9 cellular contexts compared by ENCODE assay signal in genomic region chr14:94001501-94002396, GRCh38. TPM values are rescaled to one million over a fixed set of nuclear protein-coding genes. Genes with fewer than 3 reads are reported as not detected.
DNase-seq lines count a peak whose midpoint lies in the region; ATAC-seq and TF ChIP-seq lines count a peak whose summit lies in the region.
"Had no signal": no experiment of that assay in that cellular context is flagged by ENCODE, and none has a peak within 500 bp of the region (broad histone marks: within the 10 kb centered on the region; RNA-seq: fewer than 3 reads in every experiment).

No MANE protein-coding gene starts in this region.

- peaks cover 7% of the 10 kb centered on the region for H3K4me1 Mint-ChIP-seq in neural crest cell

- DNase-seq in AG08395 (ENCODE audit: low spot score) (peak; percentile 85), HT-29 (ENCODE audit: low spot score) (peak; percentile 57), fibroblast of lung (ENCODE audit: low read depth in 2 of 2) (peak; percentile 49 to 71), neural crest cell (ENCODE audit: low read depth, low spot score) (peak; percentile 64)
- DNase-seq in activated T-cell treated with anti-CD3 and anti-CD28 coated beads, Interleukin-2, amount 50 U/mL, for 1 hour: peak; percentile 66

- H3K27ac ChIP-seq in OCI-LY3 (ENCODE audit: low read length) (no peak overlapping the region), fibroblast of lung (ENCODE audit: insufficient read depth, low read length) (no peak overlapping the region), stomach smooth muscle (ENCODE audit: low read length) (no peak overlapping the region)

- no peaks in the 10 kb centered on the region for H3K9me3 Mint-ChIP-seq in neural crest cell

- H3K27ac Mint-ChIP-seq in neural crest cell (ENCODE audit: unreplicated experiment): no peak overlapping the region

- H3K9me3 ChIP-seq in OCI-LY3 (ENCODE audit: insufficient read depth, low read length) (no peaks in the 10 kb centered on the region), fibroblast of lung (ENCODE audit: control insufficient read depth, insufficient read depth, low read depth, low read length) (no peaks in the 10 kb centered on the region), stomach smooth muscle (ENCODE audit: control insufficient read depth in 2 of 2, low read length in 2 of 2) (no peaks in the 10 kb centered on the region)

- no peak overlapping the region for H3K4me3 Mint-ChIP-seq in neural crest cell

- peak overlapping the region; percentile 89 for H3K4me2 ChIP-seq in OCI-LY3 (ENCODE audit: low read length)
- no peak overlapping the region for H3K4me2 ChIP-seq in fibroblast of lung (ENCODE audit: extremely low read depth, insufficient read depth, low read length)

- H3K27me3 ChIP-seq in OCI-LY3 (ENCODE audit: low read depth, low read length) (0 out of 2 replicates have a peak, but pooled peaks cover 13% of the 10 kb centered on the region), fibroblast of lung (ENCODE audit: control insufficient read depth, insufficient read depth, low read length) (peaks cover 7% of the 10 kb centered on the region), stomach smooth muscle (ENCODE audit: control insufficient read depth in 1 of 2, insufficient read depth in 2 of 2, low read length in 2 of 2) (no peaks in the 10 kb centered on the region)

- H3K4me1 ChIP-seq in OCI-LY3 (ENCODE audit: low read length): peaks cover 22% of the 10 kb centered on the region
- no peaks in the 10 kb centered on the region for H3K4me1 ChIP-seq in fibroblast of lung (ENCODE audit: control insufficient read depth, extremely low read depth, insufficient read depth, low read length)
- peaks cover 29% of the 10 kb centered on the region for H3K4me1 ChIP-seq in stomach smooth muscle (ENCODE audit: control insufficient read depth, insufficient read depth, low read length)

- no peaks in the 10 kb centered on the region for H3K36me3 Mint-ChIP-seq in neural crest cell (ENCODE audit: low read depth)

- H3K4me3 ChIP-seq in OCI-LY3 (ENCODE audit: low read length): peak overlapping the region; percentile 57
- H3K4me3 ChIP-seq in fibroblast of lung (replicated peaks in 1 of 4; ENCODE audit: control extremely low read depth in 1 of 4, insufficient read depth in 1 of 4, low read depth in 3 of 4, low read length in 4 of 4): no peak overlapping the region
- peak overlapping the region; percentile 21 to 58 for H3K4me3 ChIP-seq in stomach smooth muscle (ENCODE audit: low read length in 2 of 2)

- H4K20me1 ChIP-seq in OCI-LY3 (ENCODE audit: insufficient read depth, low read length) (no peaks in the 10 kb centered on the region), fibroblast of lung (ENCODE audit: control insufficient read depth, extremely low read depth, insufficient read depth, low read length) (no peaks in the 10 kb centered on the region)

- TF ChIP-seq CTCF in OCI-LY3 (IDR thresholded peaks at IDR 0.05; ENCODE audit: low read depth, low read length) (peak; percentile 98), fibroblast of lung (conservative IDR thresholded peaks at IDR 0.05 in 1 of 2, IDR thresholded peaks at IDR 0.05 in 1 of 2; ENCODE audit: low read depth in 1 of 2, low read length in 2 of 2) (peak; percentile 96 to 98), neural crest cell (conservative IDR thresholded peaks at IDR 0.05) (peak; percentile 98)

- H2AFZ ChIP-seq in OCI-LY3 (ENCODE audit: low read depth, low read length) (peak overlapping the region; percentile 81), fibroblast of lung (ENCODE audit: low read length) (no peak overlapping the region)

- H3K36me3 ChIP-seq in OCI-LY3 (replicated peaks; ENCODE audit: low read depth, low read length) (no peaks in the 10 kb centered on the region), fibroblast of lung (ENCODE audit: control insufficient read depth, insufficient read depth, low read length) (no peaks in the 10 kb centered on the region), stomach smooth muscle (ENCODE audit: control insufficient read depth in 2 of 2, insufficient read depth in 2 of 2, low read length in 2 of 2) (no peaks in the 10 kb centered on the region)

- no peaks in the 10 kb centered on the region for H3K79me2 ChIP-seq in OCI-LY3 (ENCODE audit: low read length)
- no peaks in the 10 kb centered on the region for H3K79me2 ChIP-seq in fibroblast of lung (ENCODE audit: control insufficient read depth, insufficient read depth, low read length)

- ATAC-seq in GM18511 (IDR thresholded peaks at IDR 0.05; ENCODE audit: unreplicated experiment): peak; percentile 65

- H3K9ac ChIP-seq in OCI-LY3 (ENCODE audit: low read length): no peak overlapping the region; the same call in 1 of the 2 replicates
- H3K9ac ChIP-seq in fibroblast of lung (ENCODE audit: insufficient read depth, low read length): no peak overlapping the region
- H3K9ac ChIP-seq in stomach smooth muscle (ENCODE audit: low read length in 2 of 2): no peak overlapping the region

- H3K27me3 Mint-ChIP-seq in neural crest cell (ENCODE audit: low read depth): peaks cover 19% of the 10 kb centered on the region

RNA-seq across cellular contexts. Expression of gene CCDC197, which starts 4.6 kb away (rescaled TPM):
- not detected in 2 replicates for total RNA-seq in HT-29 (2014; rRNA removed; shearing (Covaris generic))
- total RNA-seq in fibroblast of lung (not detected in 2 replicates), neural crest cell (not detected in 2 replicates)
- polyA plus RNA-seq in fibroblast of lung: not detected in 2 replicates
- polyA plus RNA-seq in fibroblast of lung (2012): not detected in 2 replicates
- polyA minus RNA-seq in fibroblast of lung (ENCODE audit: low replicate concordance): not detected in 2 replicates
- polyA plus RNA-seq: thymus had no signal

RNA-seq across cellular contexts. Expression of gene OTUB2, which starts 24.4 kb away (rescaled TPM):
- total RNA-seq in HT-29 (2014; rRNA removed; shearing (Covaris generic)): 2.3 and 2.4 TPM in 2 replicates
- total RNA-seq in fibroblast of lung (1.5 and 2.3 TPM in 2 replicates), neural crest cell (4.4 and 4.8 TPM in 2 replicates)
- 1.3 and 1.4 TPM in 2 replicates for polyA plus RNA-seq in fibroblast of lung
- polyA plus RNA-seq in fibroblast of lung (2012): 0.86 and 0.96 TPM in 2 replicates
- 2.6 and 4.3 TPM in 2 replicates for polyA minus RNA-seq in fibroblast of lung (ENCODE audit: low replicate concordance)

RNA-seq across cellular contexts. Expression of gene ASB2, which starts 25.4 kb away (rescaled TPM):
- total RNA-seq in HT-29 (2014; rRNA removed; shearing (Covaris generic)): 0.05 and 0.16 TPM in 2 replicates
- 0.51 and 0.99 TPM in 2 replicates for total RNA-seq in fibroblast of lung
- polyA plus RNA-seq in fibroblast of lung: 0.91 and 1.5 TPM in 2 replicates
- polyA plus RNA-seq in fibroblast of lung (2012): 0.31 and 0.50 TPM in 2 replicates
- not detected in 2 replicates for polyA minus RNA-seq in fibroblast of lung (ENCODE audit: low replicate concordance)
- total RNA-seq in neural crest cell: 3.0 and 3.5 TPM in 2 replicates

Comparison
In these comparisons a context has a peak if more than half of its experiments do, and no peak if none do; other contexts are left out.
1. H3K4me3 ChIP-seq: peak in OCI-LY3 (single experiment) and stomach smooth muscle (2 of 2); none in fibroblast of lung (0 of 4).
2. Peak in every context shown above with its lines, with median percentiles within 50 percentile points of each other: DNase-seq and CTCF ChIP-seq.